Comparison of ENCODE assay signal across 8 cellular contexts in genomic region chr1:41811978-41812852, GRCh38.
A peak's percentile ranks its signal among the peaks of the same experiment; 100 is the strongest.
DNase-seq lines count a peak whose midpoint lies in the region; ATAC-seq and TF ChIP-seq lines count a peak whose summit lies in the region.

No MANE protein-coding gene starts in this region.

- peaks cover 6% of the 10 kb centered on the region for H3K27me3 Mint-ChIP-seq in progenitor cell of endocrine pancreas

- ATAC-seq in HG03469 (IDR thresholded peaks at IDR 0.05; ENCODE audit: unreplicated experiment): no peak

- POLR2A ChIA-PET in PC-9 (lab: Charles Lee; ENCODE audit: unreplicated experiment): interaction anchor here (0.5 kb wide), 1 partner anchor 78 kb away, joined by 4 read pairs; no protein-coding TSS in a partner anchor

- H3K9me2 ChIP-seq in DOHH2 (replicated peaks; ENCODE audit: control insufficient read depth, low read length): no peaks in the 10 kb centered on the region
- H3K9me2 ChIP-seq in PC-9 (ENCODE audit: insufficient read depth): no peaks in the 10 kb centered on the region

- no peaks in the 10 kb centered on the region for H3K9me3 Mint-ChIP-seq in progenitor cell of endocrine pancreas (ENCODE audit: low read depth)

- TF ChIP-seq CTCF in DOHH2 (IDR thresholded peaks at IDR 0.05; ENCODE audit: low read depth, low read length, poor library complexity, severe bottlenecking): peak; percentile 88
- peak; percentile 88 for TF ChIP-seq CTCF in PC-9 (conservative IDR thresholded peaks at IDR 0.05)
- TF ChIP-seq CTCF in progenitor cell of endocrine pancreas (IDR thresholded peaks at IDR 0.05; ENCODE audit: unreplicated experiment): peak; percentile 73

- H3K4me1 ChIP-seq in DOHH2 (ENCODE audit: control insufficient read depth, low read length) (no peaks in the 10 kb centered on the region), PC-9 (replicated peaks; ENCODE audit: insufficient read depth) (peaks cover 10% of the 10 kb centered on the region; the same call in 1 of the 2 replicates)

- H3K36me3 Mint-ChIP-seq in progenitor cell of endocrine pancreas (ENCODE audit: insufficient read depth): no peaks in the 10 kb centered on the region

- BruUV-seq in PC-9 (replicated peaks; lab: Mats Ljungman, UMichigan): no TSS peak

- no peaks in the 10 kb centered on the region for H3K79me2 ChIP-seq in DOHH2 (ENCODE audit: control insufficient read depth, low read length)
- no peaks in the 10 kb centered on the region for H3K79me2 ChIP-seq in PC-9 (ENCODE audit: low read depth)

- no peak overlapping the region for H2AFZ ChIP-seq in PC-9

- no peak overlapping the region for H3K4me3 Mint-ChIP-seq in progenitor cell of endocrine pancreas (ENCODE audit: low read depth)

- intact Hi-C loops in PC-9 (cut with micrococcal nuclease; ENCODE audit: unreplicated experiment): loop anchor here (1.0 to 10.0 kb wide), 9 partner anchors 57 to 333 kb away; partner anchors contain the start of gene HIVEP3

- H3K27ac ChIP-seq in DOHH2 (ENCODE audit: low read depth, low read length) (no peak overlapping the region), PC-9 (no peak overlapping the region)

- H3K27me3 ChIP-seq in DOHH2 (ENCODE audit: control insufficient read depth, low read length) (peaks cover 5% of the 10 kb centered on the region; the same call in 1 of the 2 replicates), PC-9 (ENCODE audit: insufficient read depth, low read depth) (no peaks in the 10 kb centered on the region)

- no peaks in the 10 kb centered on the region for H3K36me3 ChIP-seq in DOHH2 (ENCODE audit: control insufficient read depth, low read length)
- H3K36me3 ChIP-seq in PC-9 (ENCODE audit: low read depth): no peaks in the 10 kb centered on the region

- H3K4me3 ChIP-seq in DOHH2 (ENCODE audit: low read length) (no peak overlapping the region), PC-9 (no peak overlapping the region)

- no peak overlapping the region for H3K27ac Mint-ChIP-seq in progenitor cell of endocrine pancreas

- H3K9me3 ChIP-seq in DOHH2 (ENCODE audit: control insufficient read depth, insufficient read depth, low read length): no peaks in the 10 kb centered on the region
- no peaks in the 10 kb centered on the region for H3K9me3 ChIP-seq in PC-9 (ENCODE audit: insufficient read depth, low read depth)

- CTCF ChIA-PET in PC-9 (lab: Charles Lee): interaction anchor here (0.5 to 1.0 kb wide), 5 partner anchors 38 to 335 kb away, joined by 3 to 8 read pairs (median 3); no protein-coding TSS in a partner anchor

- H4K20me1 ChIP-seq in DOHH2 (ENCODE audit: control insufficient read depth, insufficient read depth, low read depth, low read length): no peaks in the 10 kb centered on the region
- H4K20me1 ChIP-seq in PC-9 (ENCODE audit: insufficient read depth): no peaks in the 10 kb centered on the region

- DNase-seq in LoVo (ENCODE audit: low spot score) (peak; percentile 23), PC-9 (peak; percentile 63 to 73), glomerular endothelial cell (ENCODE audit: extremely low read depth, low read depth, low spot score) (peak; percentile 76), progenitor cell of endocrine pancreas (ENCODE audit: low spot score, unreplicated experiment) (peak; percentile 24), T1000 (lab: John Stamatoyannopoulos, UW) (no peak)
- DNase-seq in activated effector memory CD4-positive, alpha-beta T cell treated with Interleukin-2 at 50 U/mL for 16 hours: peak; percentile 28

- no peaks in the 10 kb centered on the region for H3F3A ChIP-seq in DOHH2 (ENCODE audit: control insufficient read depth, insufficient read depth)
- no peaks in the 10 kb centered on the region for H3F3A ChIP-seq in PC-9 (ENCODE audit: insufficient read depth, low read depth)

- H3K4me1 Mint-ChIP-seq in progenitor cell of endocrine pancreas (ENCODE audit: low read depth): no peaks in the 10 kb centered on the region

- no peak overlapping the region for H3K4me2 ChIP-seq in DOHH2 (ENCODE audit: low read length)
- peak overlapping the region; percentile 19; the same call in 1 of the 2 replicates for H3K4me2 ChIP-seq in PC-9
